Comparison of ENCODE assay signal across 8 cellular contexts in genomic region chr19:33176670-33177416, GRCh38. TPM values are rescaled to one million over a fixed set of nuclear protein-coding genes. Genes with fewer than 3 reads are reported as not detected.
DNase-seq lines count a peak whose midpoint lies in the region; ATAC-seq, FAIRE-seq and TF ChIP-seq lines count a peak whose summit lies in the region.

No MANE protein-coding gene starts in this region.

- peaks cover under 1% of the 10 kb centered on the region for H4K20me1 ChIP-seq in smooth muscle cell (ENCODE audit: low read depth)

- peaks cover 17% of the 10 kb centered on the region for H3K4me1 ChIP-seq in smooth muscle cell (ENCODE audit: low read depth)

- peak overlapping the region; percentile 97 for H3K27ac ChIP-seq in VCaP
- H3K27ac ChIP-seq in smooth muscle cell (ENCODE audit: low read depth): peak overlapping the region; percentile 84

- ATAC-seq in GM18867 (IDR thresholded peaks at IDR 0.05; ENCODE audit: unreplicated experiment) (peak; percentile 87), HG03103 (IDR thresholded peaks at IDR 0.05; ENCODE audit: low read depth, unreplicated experiment) (peak; percentile 79)

- in situ Hi-C loops in ACHN (cut with HindIII; ENCODE audit: low pct_ligation_motif_present, low pct_unique_long_range_greater_than_20kb, low sequenced_read_pairs): no loop called here

- peak overlapping the region; percentile 82 for H3K9ac ChIP-seq in smooth muscle cell (ENCODE audit: low read depth)

- H3K4me3 ChIP-seq in bronchial epithelial cell (ENCODE audit: low read depth, low read length) (peak overlapping the region; percentile 86), smooth muscle cell (peak overlapping the region; percentile 73)

- H3K36me3 ChIP-seq in bronchial epithelial cell (ENCODE audit: control insufficient read depth, insufficient read depth, low read length): no peaks in the 10 kb centered on the region
- H3K36me3 ChIP-seq in smooth muscle cell (ENCODE audit: low read depth): no peaks in the 10 kb centered on the region

- WGBS in smooth muscle cell (ENCODE audit: low lambda C conversion rate): under 1% methylated on average over 56 of the region's 65 CpGs

- peak overlapping the region; percentile 90 for H3K4me2 ChIP-seq in smooth muscle cell

- H3K27me3 ChIP-seq in bronchial epithelial cell (ENCODE audit: control insufficient read depth, insufficient read depth, low read length) (no peaks in the 10 kb centered on the region), smooth muscle cell (ENCODE audit: low read depth) (no peaks in the 10 kb centered on the region)

- peaks cover 15% of the 10 kb centered on the region for H3F3A ChIP-seq in smooth muscle cell (ENCODE audit: low read depth)

- TF ChIP-seq CTCF in VCaP (conservative IDR thresholded peaks at IDR 0.05) (no peak; the same call in 1 of the 2 replicates), bronchial epithelial cell (IDR thresholded peaks at IDR 0.05; ENCODE audit: insufficient read depth, low read length, severe bottlenecking) (peak; percentile 17), smooth muscle cell (IDR thresholded peaks at IDR 0.05; ENCODE audit: borderline replicate concordance, insufficient read depth, poor library complexity, severe bottlenecking) (peak; percentile 7)

- DNase-seq in ACHN (peak; percentile 97), NCI-H2171 treated with DMSO at 0.1 percent for 48 hours (lab: John Stamatoyannopoulos, UW) (peak; percentile 99), bronchial epithelial cell (ENCODE audit: low read depth) (peak; percentile 93), iPS-NIHi7 (ENCODE audit: extremely low spot score) (peak; percentile 98), smooth muscle cell (lab: John Stamatoyannopoulos, UW; ENCODE audit: unreplicated experiment) (peak; percentile 100)

- H2AFZ ChIP-seq in smooth muscle cell (ENCODE audit: low read depth): peak overlapping the region; percentile 53

- no peak for FAIRE-seq in bronchial epithelial cell (lab: Jason Lieb, UNC)

- peaks cover 13% of the 10 kb centered on the region for H3K79me2 ChIP-seq in smooth muscle cell (ENCODE audit: low read depth)

- H3K9me3 ChIP-seq in smooth muscle cell (replicated peaks; ENCODE audit: low read depth): no peaks in the 10 kb centered on the region

RNA-seq across cellular contexts. Expression of gene LRP3, which starts 17.3 kb away (rescaled TPM):
- 9.0 and 10.2 TPM in 2 replicates for total RNA-seq in bronchial epithelial cell
- 13.5 and 17.3 TPM in 2 replicates for total RNA-seq in smooth muscle cell
- 21.4 and 30.5 TPM in 2 replicates for polyA plus RNA-seq in smooth muscle cell

RNA-seq across cellular contexts. Expression of gene WDR88, which starts 44.9 kb away (rescaled TPM):
- not detected in 2 replicates for total RNA-seq in bronchial epithelial cell
- total RNA-seq in smooth muscle cell: not detected in 2 replicates
- polyA plus RNA-seq in smooth muscle cell: 0.27 TPM in 1 of 2 replicates, not detected in the other

RNA-seq across cellular contexts. Expression of gene SLC7A10, which starts 48.8 kb away (rescaled TPM):
- under 0.01 TPM in 1 of 2 replicates, not detected in the other for total RNA-seq in bronchial epithelial cell
- total RNA-seq in smooth muscle cell: not detected in 2 replicates
- 0.51 and 0.73 TPM in 2 replicates for polyA plus RNA-seq in smooth muscle cell

Comparison
In these comparisons a context has a peak if more than half of its experiments do, and no peak if none do; other contexts are left out.
1. Peak in every context shown above with its lines: DNase-seq, ATAC-seq, H3K4me3 ChIP-seq and H3K27ac ChIP-seq.